25 cellular contexts compared by ENCODE assay signal in genomic region chr9:116697887-116698286, GRCh38. TPM values are rescaled to one million over a fixed set of nuclear protein-coding genes. Genes with fewer than 3 reads are reported as not detected.
DNase-seq lines count a peak whose midpoint lies in the region; ATAC-seq and TF ChIP-seq lines count a peak whose summit lies in the region.
"Had no signal": no experiment of that assay in that cellular context is flagged by ENCODE, and none has a peak within 500 bp of the region (broad histone marks: within the 10 kb centered on the region; RNA-seq: fewer than 3 reads in every experiment).

No MANE protein-coding gene starts in this region.

- ATAC-seq in GM18909 (IDR thresholded peaks at IDR 0.05; ENCODE audit: poor library complexity, unreplicated experiment): no peak
- ATAC-seq: GM12878 had no signal

- peak; percentile 59 for DNase-seq in RPMI7951 (ENCODE audit: low read depth)
- DNase-seq in endothelial cell (ENCODE audit: low spot score): no peak
- DNase-seq in myocyte (ENCODE audit: low read depth): peak; percentile 13
- peak; percentile 69 for DNase-seq in spleen
- DNase-seq in glomerular visceral epithelial cell (ENCODE audit: extremely low spot score): no peak
- DNase-seq in T1000 (lab: John Stamatoyannopoulos, UW): no peak
- DNase-seq: BE2C; CD8-positive, alpha-beta memory T cell; DMS 273 treated with DMSO at 0.1 percent for 48 hours; DMS79; GDM1; H7; NCI-H1092; NCI-H1417 treated with DMSO at 0.1 percent for 48 hours; NCI-H1694 treated with DMSO at 0.1 percent for 48 hours; NCI-H2081; NCI-H2171; NCI-H226; NCI-H510A; NCI-H69; SK-N-SH had no signal

- TF ChIP-seq CTCF in endothelial cell (IDR thresholded peaks at IDR 0.05; ENCODE audit: unreplicated experiment) (no peak), spleen (IDR thresholded peaks at IDR 0.05 in 8 of 11, conservative IDR thresholded peaks at IDR 0.05 in 3 of 11) (no peak)

- peaks cover 21% of the 10 kb centered on the region for H3K36me3 Mint-ChIP-seq in endothelial cell (ENCODE audit: low read depth, unreplicated experiment)

- no peak overlapping the region for H3K4me3 ChIP-seq in spleen
- H3K4me3 ChIP-seq: GM12878 had no signal

- intact Hi-C loops in spleen (cut with DNase I; ENCODE audit: low total_unique reads): no loop called here

- no peak overlapping the region for H3K27ac Mint-ChIP-seq in endothelial cell (ENCODE audit: unreplicated experiment)

- no peak overlapping the region for H3K27ac ChIP-seq in spleen
- H3K27ac ChIP-seq: RWPE1 had no signal

- no peaks in the 10 kb centered on the region for H3K27me3 ChIP-seq in spleen (replicated peaks in 1 of 7)
- H3K27me3 ChIP-seq: BE2C had no signal

- peak overlapping the region; percentile 16 for H3K4me3 Mint-ChIP-seq in endothelial cell (ENCODE audit: unreplicated experiment)
- H3K4me3 Mint-ChIP-seq: CD14-positive monocyte; CD8-positive, alpha-beta memory T cell had no signal

- H3K4me1 Mint-ChIP-seq in endothelial cell (ENCODE audit: unreplicated experiment): no peaks in the 10 kb centered on the region

- H3K27me3 Mint-ChIP-seq in endothelial cell (ENCODE audit: unreplicated experiment): peaks cover 2% of the 10 kb centered on the region
- H3K27me3 Mint-ChIP-seq: CD8-positive, alpha-beta memory T cell had no signal

- TF ChIP-seq POLR2A in spleen (IDR thresholded peaks at IDR 0.05): no peak

- peaks cover 0 to 25% (median 11%) of the 10 kb centered on the region in 6 donors for H3K4me1 ChIP-seq in spleen
- H3K4me1 ChIP-seq: BE2C had no signal

- 94 to 97% (median 96%) methylated on average over 8 to 16 of the region's 16 CpGs for WGBS in spleen, 5 donors

- H3K36me3 ChIP-seq in spleen: peaks cover 5 to 42% (median 24%) of the 10 kb centered on the region in 6 donors

- no peaks in the 10 kb centered on the region for H3K9me3 ChIP-seq in spleen
- H3K9me3 ChIP-seq: BE2C, SK-N-SH had no signal

- no peaks in the 10 kb centered on the region for H3K9me3 Mint-ChIP-seq in endothelial cell (ENCODE audit: unreplicated experiment)
- H3K9me3 Mint-ChIP-seq: CD8-positive, alpha-beta memory T cell had no signal

RNA-seq across cellular contexts. Expression of gene TRIM32, which starts 10.8 kb away (rescaled TPM):
- total RNA-seq in RPMI7951 (2014; rRNA removed; shearing (Covaris generic)): 15.3 and 16.5 TPM in 2 replicates
- 24.7 TPM for total RNA-seq in endothelial cell (ENCODE audit: unreplicated experiment)
- 17.4 and 17.8 TPM in 2 replicates for total RNA-seq in myocyte
- polyA plus RNA-seq in myocyte (2012): 20.0 TPM
- 10 to 100 TPM; 15.9 to 22.1 (median 18.7) TPM for total RNA-seq in spleen
- 1 to 10 TPM; 3.1 to 4.5 (median 3.9) TPM for polyA plus RNA-seq in spleen

Comparison
In these comparisons a context has a peak if more than half of its experiments do, and no peak if none do; other contexts are left out.
1. DNase-seq: peak in RPMI7951 (single experiment), myocyte (single experiment) and spleen (single experiment); none in endothelial cell (single experiment), glomerular visceral epithelial cell (single experiment) and T1000 (single experiment).